ENCODE assay signal across 13 cellular contexts in the genomic region with DNA sequence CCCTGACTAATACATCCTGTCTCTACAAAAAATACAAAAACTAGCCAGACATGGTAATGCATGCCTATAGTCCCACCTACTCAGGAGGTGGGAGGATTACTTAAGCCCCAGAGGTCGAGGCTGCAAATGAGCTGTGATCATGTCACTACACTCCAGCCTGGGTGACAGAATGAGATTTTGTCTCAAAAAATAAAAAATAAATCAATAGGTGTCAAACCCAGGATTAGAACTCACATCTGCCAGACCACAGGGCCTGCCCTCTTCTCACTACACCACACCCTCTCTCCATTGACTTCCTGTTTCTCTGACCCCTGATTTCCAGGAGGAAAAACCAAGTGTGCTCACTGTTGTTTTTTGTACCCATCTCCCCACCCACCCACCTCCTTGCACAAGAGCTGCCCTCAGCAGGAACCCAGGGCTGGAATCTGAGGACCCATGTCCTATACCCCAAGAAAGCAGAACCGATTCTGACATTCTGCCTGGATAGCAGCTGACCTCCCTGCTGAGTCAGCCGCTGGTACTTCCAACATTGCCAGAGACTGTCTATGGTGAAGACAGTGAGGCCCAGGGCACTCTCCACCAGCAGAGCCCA. TPM values are rescaled to one million over a fixed set of nuclear protein-coding genes. Genes with fewer than 3 reads are reported as not detected.
A peak's percentile ranks its signal among the peaks of the same experiment; 100 is the strongest.
DNase-seq lines count a peak whose midpoint lies in the region; ATAC-seq and TF ChIP-seq lines count a peak whose summit lies in the region.
"Had no signal": no experiment of that assay in that cellular context is flagged by ENCODE, and none has a peak within 500 bp of the region (broad histone marks: within the 10 kb centered on the region; RNA-seq: fewer than 3 reads in every experiment).

No MANE protein-coding gene starts in this region.

- H3K79me2 ChIP-seq in GM23338 (replicated peaks; ENCODE audit: insufficient read depth), result no peaks in the 10 kb centered on the region

- no peaks in the 10 kb centered on the region for H4K20me1 ChIP-seq in GM23338 (replicated peaks; ENCODE audit: insufficient read depth)

- H3K9me3 ChIP-seq in heart right ventricle, result peaks cover 0 to 7% (median 0%) of the 10 kb centered on the region in 11 donors

- no peaks in the 10 kb centered on the region for H3K36me3 Mint-ChIP-seq in GM23338 (ENCODE audit: low read depth)

- DNase-seq in GM06990 (ENCODE audit: extremely low read depth, insufficient read length), result peak; percentile 46
- peak; percentile 88 for DNase-seq in RPMI8226
- peak in 1 of 2 donors; percentile 59 for DNase-seq in heart right ventricle
- DNase-seq in sciatic nerve (ENCODE audit: low spot score), result peak; percentile 70
- DNase-seq in Kasumi-1 (lab: John Stamatoyannopoulos, UW), result no peak
- no peak for DNase-seq in GM23338 (ENCODE audit: low spot score)
- no peak for DNase-seq in DMS114 treated with DMSO at 0.1 percent for 48 hours (lab: John Stamatoyannopoulos, UW; ENCODE audit: unreplicated experiment)
- no peak for DNase-seq in SK-N-DZ (ENCODE audit: low spot score)
- DNase-seq: activated CD8-positive, alpha-beta memory T cell treated with anti-CD3 and anti-CD28 coated beads, Interleukin-2, amount 50 U/mL, for 4 hours; DMS79 treated with DMSO at 0.1 percent for 48 hours; NCI-H1105 had no signal

- H3F3A ChIP-seq in GM23338 (replicated peaks; ENCODE audit: low read depth), result no peaks in the 10 kb centered on the region

- no peaks in the 10 kb centered on the region for H3K27me3 Mint-ChIP-seq in GM23338 (ENCODE audit: insufficient read depth, low read depth, poor library complexity)

- H2AFZ ChIP-seq in GM23338, result no peak overlapping the region

- H3K4me1 ChIP-seq in heart right ventricle, result peaks cover 11 to 71% (median 35%) of the 10 kb centered on the region in 9 donors
- H3K4me1 ChIP-seq in GM23338 (ENCODE audit: insufficient read depth), result no peaks in the 10 kb centered on the region

- no peak overlapping the region for H3K27ac Mint-ChIP-seq in GM23338

- no peaks in the 10 kb centered on the region for H3K9me2 ChIP-seq in GM23338 (ENCODE audit: insufficient read depth)

- H3K27ac ChIP-seq in heart right ventricle, result peak overlapping the region in 7 of 10 donors; percentile 4 to 86 (median 45)
- no peak overlapping the region for H3K27ac ChIP-seq in GM23338 (ENCODE audit: low read depth)
- H3K27ac ChIP-seq: SK-N-MC had no signal

- ATAC-seq in heart right ventricle, result peak; percentile 52 to 76 (median 68)
- peak; percentile 87 for ATAC-seq in sciatic nerve
- no peak for ATAC-seq in GM23338

- no peaks in the 10 kb centered on the region; the same call in 2 of the 3 replicates for H3K4me1 Mint-ChIP-seq in GM23338

- no peak overlapping the region for H3K4me3 ChIP-seq in GM06990 (replicated peaks; ENCODE audit: low read depth, low read length)
- H3K4me3 ChIP-seq in heart right ventricle, result no peak overlapping the region
- H3K4me3 ChIP-seq in GM23338, result no peak overlapping the region
- H3K4me3 ChIP-seq: dorsolateral prefrontal cortex, SK-N-MC had no signal

- H3K27me3 ChIP-seq in GM06990 (replicated peaks; ENCODE audit: control insufficient read depth, insufficient read depth, low read length), result no peaks in the 10 kb centered on the region
- no peaks in the 10 kb centered on the region for H3K27me3 ChIP-seq in heart right ventricle
- no peaks in the 10 kb centered on the region for H3K27me3 ChIP-seq in GM23338 (ENCODE audit: insufficient read depth)

- no peaks in the 10 kb centered on the region for H3K36me3 ChIP-seq in GM06990 (ENCODE audit: control insufficient read depth, insufficient read depth, low read length)
- H3K36me3 ChIP-seq in heart right ventricle, result peaks cover 0 to 19% (median 0%) of the 10 kb centered on the region in 9 donors
- no peaks in the 10 kb centered on the region for H3K36me3 ChIP-seq in GM23338 (ENCODE audit: insufficient read depth)

- no peaks in the 10 kb centered on the region for H3K9me3 Mint-ChIP-seq in GM23338

- TF ChIP-seq CTCF in GM06990 (IDR thresholded peaks at IDR 0.05; ENCODE audit: insufficient read depth, low read length, poor library complexity, severe bottlenecking) (no peak), heart right ventricle (IDR thresholded peaks at IDR 0.05) (no peak), GM23338 (conservative IDR thresholded peaks at IDR 0.05; ENCODE audit: low read depth in 2 of 2) (no peak)

- WGBS in heart right ventricle, 2 donors, result 41 to 45% methylated on average over 3 of the region's 3 CpGs

- intact Hi-C loops in heart right ventricle (cut with DNase I), result no loop called here
- intact Hi-C loops in sciatic nerve (cut with DNase I), result no loop called here

- no peak overlapping the region for H3K4me3 Mint-ChIP-seq in GM23338

- H3K4me2 ChIP-seq in GM23338, result no peak overlapping the region

TF ChIP-seq in GM23338, 12 proteins besides CTCF, POLR2A, EP300 and RAD21 (continues in another document):
- TF ChIP-seq POLR2AphosphoS5 (IDR thresholded peaks at IDR 0.05; ENCODE audit: low read depth) (no peak), EZH2 (IDR thresholded peaks at IDR 0.05; ENCODE audit: low read depth, unreplicated experiment) (no peak), EZH2phosphoT487 (IDR thresholded peaks at IDR 0.05; ENCODE audit: unreplicated experiment) (no peak)
- TF ChIP-seq, protein P1, sequence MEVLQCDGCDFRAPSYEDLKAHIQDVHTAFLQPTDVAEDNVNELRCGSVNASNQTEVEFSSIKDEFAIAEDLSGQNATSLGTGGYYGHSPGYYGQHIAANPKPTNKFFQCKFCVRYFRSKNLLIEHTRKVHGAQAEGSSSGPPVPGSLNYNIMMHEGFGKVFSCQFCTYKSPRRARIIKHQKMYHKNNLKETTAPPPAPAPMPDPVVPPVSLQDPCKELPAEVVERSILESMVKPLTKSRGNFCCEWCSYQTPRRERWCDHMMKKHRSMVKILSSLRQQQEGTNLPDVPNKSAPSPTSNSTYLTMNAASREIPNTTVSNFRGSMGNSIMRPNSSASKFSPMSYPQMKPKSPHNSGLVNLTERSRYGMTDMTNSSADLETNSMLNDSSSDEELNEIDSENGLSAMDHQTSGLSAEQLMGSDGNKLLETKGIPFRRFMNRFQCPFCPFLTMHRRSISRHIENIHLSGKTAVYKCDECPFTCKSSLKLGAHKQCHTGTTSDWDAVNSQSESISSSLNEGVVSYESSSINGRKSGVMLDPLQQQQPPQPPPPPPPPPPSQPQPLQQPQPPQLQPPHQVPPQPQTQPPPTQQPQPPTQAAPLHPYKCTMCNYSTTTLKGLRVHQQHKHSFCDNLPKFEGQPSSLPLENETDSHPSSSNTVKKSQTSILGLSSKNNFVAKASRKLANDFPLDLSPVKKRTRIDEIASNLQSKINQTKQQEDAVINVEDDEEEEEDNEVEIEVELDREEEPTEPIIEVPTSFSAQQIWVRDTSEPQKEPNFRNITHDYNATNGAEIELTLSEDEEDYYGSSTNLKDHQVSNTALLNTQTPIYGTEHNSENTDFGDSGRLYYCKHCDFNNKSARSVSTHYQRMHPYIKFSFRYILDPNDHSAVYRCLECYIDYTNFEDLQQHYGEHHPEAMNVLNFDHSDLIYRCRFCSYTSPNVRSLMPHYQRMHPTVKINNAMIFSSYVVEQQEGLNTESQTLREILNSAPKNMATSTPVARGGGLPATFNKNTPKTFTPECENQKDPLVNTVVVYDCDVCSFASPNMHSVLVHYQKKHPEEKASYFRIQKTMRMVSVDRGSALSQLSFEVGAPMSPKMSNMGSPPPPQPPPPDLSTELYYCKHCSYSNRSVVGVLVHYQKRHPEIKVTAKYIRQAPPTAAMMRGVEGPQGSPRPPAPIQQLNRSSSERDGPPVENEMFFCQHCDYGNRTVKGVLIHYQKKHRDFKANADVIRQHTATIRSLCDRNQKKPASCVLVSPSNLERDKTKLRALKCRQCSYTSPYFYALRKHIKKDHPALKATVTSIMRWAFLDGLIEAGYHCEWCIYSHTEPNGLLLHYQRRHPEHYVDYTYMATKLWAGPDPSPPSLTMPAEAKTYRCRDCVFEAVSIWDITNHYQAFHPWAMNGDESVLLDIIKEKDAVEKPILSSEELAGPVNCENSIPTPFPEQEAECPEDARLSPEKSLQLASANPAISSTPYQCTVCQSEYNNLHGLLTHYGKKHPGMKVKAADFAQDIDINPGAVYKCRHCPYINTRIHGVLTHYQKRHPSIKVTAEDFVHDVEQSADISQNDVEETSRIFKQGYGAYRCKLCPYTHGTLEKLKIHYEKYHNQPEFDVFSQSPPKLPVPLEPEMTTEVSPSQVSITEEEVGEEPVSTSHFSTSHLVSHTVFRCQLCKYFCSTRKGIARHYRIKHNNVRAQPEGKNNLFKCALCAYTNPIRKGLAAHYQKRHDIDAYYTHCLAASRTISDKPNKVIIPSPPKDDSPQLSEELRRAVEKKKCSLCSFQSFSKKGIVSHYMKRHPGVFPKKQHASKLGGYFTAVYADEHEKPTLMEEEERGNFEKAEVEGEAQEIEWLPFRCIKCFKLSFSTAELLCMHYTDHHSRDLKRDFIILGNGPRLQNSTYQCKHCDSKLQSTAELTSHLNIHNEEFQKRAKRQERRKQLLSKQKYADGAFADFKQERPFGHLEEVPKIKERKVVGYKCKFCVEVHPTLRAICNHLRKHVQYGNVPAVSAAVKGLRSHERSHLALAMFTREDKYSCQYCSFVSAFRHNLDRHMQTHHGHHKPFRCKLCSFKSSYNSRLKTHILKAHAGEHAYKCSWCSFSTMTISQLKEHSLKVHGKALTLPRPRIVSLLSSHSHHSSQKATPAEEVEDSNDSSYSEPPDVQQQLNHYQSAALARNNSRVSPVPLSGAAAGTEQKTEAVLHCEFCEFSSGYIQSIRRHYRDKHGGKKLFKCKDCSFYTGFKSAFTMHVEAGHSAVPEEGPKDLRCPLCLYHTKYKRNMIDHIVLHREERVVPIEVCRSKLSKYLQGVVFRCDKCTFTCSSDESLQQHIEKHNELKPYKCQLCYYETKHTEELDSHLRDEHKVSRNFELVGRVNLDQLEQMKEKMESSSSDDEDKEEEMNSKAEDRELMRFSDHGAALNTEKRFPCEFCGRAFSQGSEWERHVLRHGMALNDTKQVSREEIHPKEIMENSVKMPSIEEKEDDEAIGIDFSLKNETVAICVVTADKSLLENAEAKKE (CRISPR knock-in tag; IDR thresholded peaks at IDR 0.05), result no peak
- TF ChIP-seq, protein P2, sequence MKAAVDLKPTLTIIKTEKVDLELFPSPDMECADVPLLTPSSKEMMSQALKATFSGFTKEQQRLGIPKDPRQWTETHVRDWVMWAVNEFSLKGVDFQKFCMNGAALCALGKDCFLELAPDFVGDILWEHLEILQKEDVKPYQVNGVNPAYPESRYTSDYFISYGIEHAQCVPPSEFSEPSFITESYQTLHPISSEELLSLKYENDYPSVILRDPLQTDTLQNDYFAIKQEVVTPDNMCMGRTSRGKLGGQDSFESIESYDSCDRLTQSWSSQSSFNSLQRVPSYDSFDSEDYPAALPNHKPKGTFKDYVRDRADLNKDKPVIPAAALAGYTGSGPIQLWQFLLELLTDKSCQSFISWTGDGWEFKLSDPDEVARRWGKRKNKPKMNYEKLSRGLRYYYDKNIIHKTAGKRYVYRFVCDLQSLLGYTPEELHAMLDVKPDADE (IDR thresholded peaks at IDR 0.05), result no peak

RNA-seq across cellular contexts. Expression of a gene that starts 6.2 kb away (rescaled TPM):
- 10 to 100 TPM in 2 of 10 donors, 1 to 10 TPM in 8; 4.7 to 24.0 (median 5.8) TPM for total RNA-seq in heart right ventricle
- polyA plus RNA-seq in heart right ventricle, result 1 to 10 TPM; 2.2 to 2.8 TPM
- total RNA-seq in sciatic nerve, result 20.6 TPM
- 1.6 and 2.6 TPM in 2 replicates for total RNA-seq in GM23338 (2014; rRNA removed; shearing (Covaris generic))
- polyA plus RNA-seq in GM23338 (2016; fragmentation: Nextera tagmentation; extraction: Ambion mirVana), result 0.40 and 0.71 TPM in 2 replicates
- not detected in 2 replicates for polyA plus RNA-seq in SK-N-DZ (2014; cell fraction: cytosol; rRNA removed)
- polyA plus RNA-seq in SK-N-DZ (2014; cell fraction: nucleus; rRNA removed), result not detected in 2 replicates

Comparison
In these comparisons a context has a peak if more than half of its experiments do, and no peak if none do; other contexts are left out.
1. DNase-seq: peak in GM06990 (single experiment), RPMI8226 (single experiment) and sciatic nerve (single experiment); none in Kasumi-1 (0 of 2), GM23338 (single experiment), DMS114 treated with DMSO at 0.1 percent for 48 hours (single experiment) and SK-N-DZ (single experiment).